ENCODE assay signal across 22 cellular contexts in the genomic region with DNA sequence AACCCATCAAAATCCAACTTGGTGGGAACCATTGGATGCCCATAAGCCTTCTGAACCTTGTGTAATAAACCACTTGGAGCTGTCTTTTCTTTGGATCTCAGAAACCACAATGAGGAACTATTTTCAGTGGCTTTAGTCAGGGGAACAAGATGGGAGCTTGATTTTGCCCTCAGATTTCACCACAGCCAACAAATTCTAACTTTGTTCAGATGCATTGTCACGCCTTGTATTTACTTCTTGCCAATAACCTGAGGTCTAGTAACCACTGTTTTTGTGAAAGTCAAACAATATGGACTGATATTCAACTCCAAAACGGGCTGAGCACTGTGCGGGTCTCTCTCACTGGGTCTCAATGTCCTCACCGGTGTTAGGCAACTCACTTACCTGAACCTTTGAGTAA.
"Had no signal": no experiment of that assay in that cellular context is flagged by ENCODE, and none has a peak within 500 bp of the region (broad histone marks: within the 10 kb centered on the region; RNA-seq: fewer than 3 reads in every experiment).

No MANE protein-coding gene starts in this region.

- H3K9me3 Mint-ChIP-seq: central memory CD8-positive, alpha-beta T cell; stimulated activated effector memory CD8-positive, alpha-beta T cell treated with anti-CD3 and anti-CD28 coated beads, Interleukin-12 subunit alpha, Interleukin-12 subunit beta, amount 100 ng/mL, for 72 hours had no signal

- H3K36me3 Mint-ChIP-seq: activated CD8-positive, alpha-beta memory T cell treated with anti-CD3 and anti-CD28 coated beads, Interleukin-2, amount 10 ng/mL, durations not matched to agents 7 days and 5 days; activated naive CD8-positive, alpha-beta T cell; stimulated activated effector memory CD8-positive, alpha-beta T cell treated with anti-CD3 and anti-CD28 coated beads, Interleukin-12 subunit alpha, Interleukin-12 subunit beta, amount 100 ng/mL, for 72 hours had no signal

- H3K4me1 Mint-ChIP-seq: central memory CD8-positive, alpha-beta T cell; stimulated activated effector memory CD8-positive, alpha-beta T cell treated with anti-CD3 and anti-CD28 coated beads, Interleukin-12 subunit alpha, Interleukin-12 subunit beta, amount 100 ng/mL, for 72 hours had no signal

- H3K27me3 Mint-ChIP-seq: activated naive CD8-positive, alpha-beta T cell had no signal

- H3K4me3 Mint-ChIP-seq: activated CD8-positive, alpha-beta memory T cell treated with anti-CD3 and anti-CD28 coated beads, Interleukin-2, amount 10 ng/mL, durations not matched to agents 7 days and 5 days; activated CD8-positive, alpha-beta T cell treated with anti-CD3 and anti-CD28 coated beads, Interleukin-2, amount 10 ng/mL, durations not matched to agents 7 days and 5 days; activated naive CD8-positive, alpha-beta T cell; central memory CD8-positive, alpha-beta T cell; nephron; stimulated activated effector memory CD8-positive, alpha-beta T cell treated with anti-CD3 and anti-CD28 coated beads, Interleukin-12 subunit alpha, Interleukin-12 subunit beta, amount 100 ng/mL, for 72 hours; stimulated activated naive CD8-positive, alpha-beta T cell treated with anti-CD3 and anti-CD28 coated beads, Interleukin-15, Interleukin-2, amounts not matched to agents 100 ng/mL and 50 ng/mL, for 24 hours had no signal

- ATAC-seq: activated CD8-positive, alpha-beta memory T cell treated with anti-CD3 and anti-CD28 coated beads, Interleukin-2, amount 10 ng/mL, durations not matched to agents 7 days and 5 days; activated CD8-positive, alpha-beta T cell treated with anti-CD3 and anti-CD28 coated beads, Interleukin-2, amount 10 ng/mL, durations not matched to agents 7 days and 5 days; right lobe of liver; stimulated activated effector memory CD8-positive, alpha-beta T cell treated with anti-CD3 and anti-CD28 coated beads, Interleukin-12 subunit alpha, Interleukin-12 subunit beta, amount 100 ng/mL, for 72 hours had no signal

- DNase-seq: activated CD4-positive, alpha-beta T cell treated with anti-CD3 and anti-CD28 coated beads, Interleukin-2, amount 50 U/mL, for 1 hour; activated CD4-positive, CD25-positive, alpha-beta regulatory T cell treated with anti-CD3 and anti-CD28 coated beads, Interleukin-2, amount 50 U/mL, for 72 hours; activated CD8-positive, alpha-beta memory T cell treated with anti-CD3 and anti-CD28 coated beads, Interleukin-2, amount 10 ng/mL, durations not matched to agents 7 days and 5 days; activated CD8-positive, alpha-beta T cell treated with anti-CD3 and anti-CD28 coated beads, Interleukin-2, amount 10 ng/mL, durations not matched to agents 7 days and 5 days; activated effector memory CD4-positive, alpha-beta T cell treated with Interleukin-2 at 50 U/mL for 16 hours; activated naive CD4-positive, alpha-beta T cell treated with Interleukin-2 at 50 U/mL for 16 hours; activated T-cell treated with anti-CD3 and anti-CD28 coated beads for 4 hours; anterior cingulate cortex; effector CD8-positive, alpha-beta T cell; islet precursor cell; left ventricle myocardium inferior; mesendoderm; right lobe of liver; small intestine; stimulated activated CD4-positive, alpha-beta T cell treated with anti-CD3 and anti-CD28 coated beads, Interleukin-4, amount 100 ng/mL, for 24 hours; trophoblast cell; uterus had no signal

- H3K27ac Mint-ChIP-seq: activated CD8-positive, alpha-beta memory T cell treated with anti-CD3 and anti-CD28 coated beads, Interleukin-2, amount 10 ng/mL, durations not matched to agents 7 days and 5 days; activated CD8-positive, alpha-beta T cell treated with anti-CD3 and anti-CD28 coated beads, Interleukin-2, amount 10 ng/mL, durations not matched to agents 7 days and 5 days; activated naive CD8-positive, alpha-beta T cell; nephron; stimulated activated effector memory CD8-positive, alpha-beta T cell treated with anti-CD3 and anti-CD28 coated beads, Interleukin-12 subunit alpha, Interleukin-12 subunit beta, amount 100 ng/mL, for 72 hours; stimulated activated naive CD8-positive, alpha-beta T cell treated with anti-CD3 and anti-CD28 coated beads, Interleukin-15, Interleukin-2, amounts not matched to agents 100 ng/mL and 50 ng/mL, for 24 hours had no signal
